8 cellular contexts compared by ENCODE assay signal in genomic region chr16:87765473-87765775, GRCh38. TPM values are rescaled to one million over a fixed set of nuclear protein-coding genes. Genes with fewer than 3 reads are reported as not detected.
A peak's percentile ranks its signal among the peaks of the same experiment; 100 is the strongest.
DNase-seq lines count a peak whose midpoint lies in the region; ATAC-seq and TF ChIP-seq lines count a peak whose summit lies in the region.

No MANE protein-coding gene starts in this region.

- H3K4me3 ChIP-seq in dorsolateral prefrontal cortex (peak overlapping the region; percentile 70 to 100 (median 96)), muscle layer of colon (ENCODE audit: low read depth in 1 of 2, low read length in 2 of 2) (peak overlapping the region; percentile 94 to 96), tibial nerve (peak overlapping the region; percentile 76 to 98 (median 89))

- peak overlapping the region; percentile 100 for H3K4me3 Mint-ChIP-seq in WTC11

- 0% methylated on average over 24 to 32 of the region's 32 CpGs for whole genome bisulfite sequencing in tibial nerve, 2 donors

- no peaks in the 10 kb centered on the region for H3K27me3 ChIP-seq in dorsolateral prefrontal cortex
- H3K27me3 ChIP-seq in muscle layer of colon (ENCODE audit: control insufficient read depth in 1 of 2, insufficient read depth in 2 of 2, low read length in 2 of 2): no peaks in the 10 kb centered on the region
- H3K27me3 ChIP-seq in tibial nerve: no peaks in the 10 kb centered on the region

- H3K9me3 Mint-ChIP-seq in WTC11: no peaks in the 10 kb centered on the region

- no peaks in the 10 kb centered on the region for H3K27me3 Mint-ChIP-seq in WTC11 (ENCODE audit: low read depth)

- CTCF ChIA-PET in WTC11 (lab: Charles Lee): interaction anchor here (1.0 to 2.1 kb wide), 4 partner anchors 14 to 129 kb away, joined by 3 to 14 read pairs (median 5); no protein-coding TSS in a partner anchor

- peak; percentile 39 for DNase-seq in NCI-H748 (lab: John Stamatoyannopoulos, UW; ENCODE audit: unreplicated experiment)
- DNase-seq in NCI-H748 treated with DMSO at 0.1 percent for 48 hours (lab: John Stamatoyannopoulos, UW): no peak
- DNase-seq in WTC11 (ENCODE audit: low spot score): no peak
- DNase-seq in dorsolateral prefrontal cortex: no peak
- DNase-seq in tibial nerve (ENCODE audit: low spot score in 2 of 2): no peak

- intact Hi-C loops in dorsolateral prefrontal cortex (cut with DNase I): loop anchor here (5.0 to 10.0 kb wide), 3 partner anchors 173 to 373 kb away; partner anchors contain the start of gene MAP1LC3B (in 1 of the 2)

- H3K9ac ChIP-seq in muscle layer of colon (ENCODE audit: low read length): peak overlapping the region; percentile 41

- H3K36me3 ChIP-seq in muscle layer of colon (ENCODE audit: insufficient read depth, low read length) (peaks cover 19% of the 10 kb centered on the region), tibial nerve (peaks cover 0 to 39% (median 0%) of the 10 kb centered on the region in 3 donors)

- no peak for TF ChIP-seq EP300 in tibial nerve (IDR thresholded peaks at IDR 0.05)

- no peak for TF ChIP-seq POLR2A in tibial nerve (IDR thresholded peaks at IDR 0.05)

- POLR2A ChIA-PET in WTC11 (lab: Charles Lee): interaction anchor here (1.0 to 1.1 kb wide), 3 partner anchors 14 to 63 kb away, joined by 3 to 4 read pairs (median 4); no protein-coding TSS in a partner anchor

- peak overlapping the region; percentile 72; the same call in 1 of the 2 replicates for H3K27ac Mint-ChIP-seq in WTC11

- TF ChIP-seq CTCF in WTC11 (IDR thresholded peaks at IDR 0.05) (no peak), dorsolateral prefrontal cortex (IDR thresholded peaks at IDR 0.05 in 54 of 56, conservative IDR thresholded peaks at IDR 0.05 in 2 of 56; ENCODE audit: low read depth in 1 of 56, partially characterized antibody in 56 of 56) (peak in 1 of 56 donors; percentile 3), tibial nerve (IDR thresholded peaks at IDR 0.05) (no peak)

- peaks cover 6% of the 10 kb centered on the region; the same call in 1 of the 2 replicates for H3K4me1 Mint-ChIP-seq in WTC11

- ATAC-seq in HG03196 (IDR thresholded peaks at IDR 0.05; ENCODE audit: unreplicated experiment) (peak; percentile 41), WTC11 (peak; percentile 10; the same call in 1 of the 2 replicates), HG03097 (IDR thresholded peaks at IDR 0.05; ENCODE audit: low FRiP score, unreplicated experiment) (no peak)

- H3K27ac ChIP-seq in dorsolateral prefrontal cortex (peak overlapping the region in 44 of 59 donors; percentile 47 to 93 (median 80)), muscle layer of colon (ENCODE audit: low read depth, low read length) (peak overlapping the region; percentile 76), tibial nerve (peak overlapping the region; percentile 73 to 93 (median 90))

- peaks cover 28% of the 10 kb centered on the region for H3K36me3 Mint-ChIP-seq in WTC11

- no peaks in the 10 kb centered on the region for H3K9me3 ChIP-seq in muscle layer of colon (ENCODE audit: low read length)
- H3K9me3 ChIP-seq in tibial nerve: no peaks in the 10 kb centered on the region

- H3K4me1 ChIP-seq in muscle layer of colon (ENCODE audit: insufficient read depth, low read length) (peaks cover 6% of the 10 kb centered on the region), tibial nerve (peaks cover 0 to 35% (median 12%) of the 10 kb centered on the region in 4 donors)

TF ChIP-seq in WTC11, 78 proteins besides CTCF, POLR2A, EP300 and RAD21:
- TF ChIP-seq NFYB (CRISPR knock-in tag; conservative IDR thresholded peaks at IDR 0.05; ENCODE audit: low read depth) (no peak), GRHL2 (CRISPR knock-in tag; IDR thresholded peaks at IDR 0.05; ENCODE audit: insufficient replicate concordance, severe bottlenecking) (no peak), NR2C2 (CRISPR knock-in tag; IDR thresholded peaks at IDR 0.05) (no peak), ZBTB43 (CRISPR knock-in tag; IDR thresholded peaks at IDR 0.05) (0 out of 2 replicates have a peak, but pooled peaks have one; percentile 18), MAX (CRISPR knock-in tag; IDR thresholded peaks at IDR 0.05) (no peak), JAZF1 (CRISPR knock-in tag; IDR thresholded peaks at IDR 0.05) (no peak), ERG (CRISPR knock-in tag; IDR thresholded peaks at IDR 0.05) (no peak), ZNF317 (CRISPR knock-in tag; IDR thresholded peaks at IDR 0.05; ENCODE audit: borderline replicate concordance, low read depth) (no peak)

RNA-seq across cellular contexts. Expression of gene KLHDC4, which starts 0.4 kb away (rescaled TPM):
- 60.0 to 63.6 TPM (median 60.5 TPM) in 3 replicates for total RNA-seq in WTC11 (2021)
- total RNA-seq in dorsolateral prefrontal cortex: 10 to 100 TPM; 22.5 to 62.8 (median 39.0) TPM
- 10 to 100 TPM; 26.9 to 61.5 (median 42.5) TPM for total RNA-seq in tibial nerve
